7 cellular contexts compared by ENCODE assay signal in genomic region chr21:38505654-38506523, GRCh38. TPM values are rescaled to one million over a fixed set of nuclear protein-coding genes. Genes with fewer than 3 reads are reported as not detected.
A peak's percentile ranks its signal among the peaks of the same experiment; 100 is the strongest.
DNase-seq lines count a peak whose midpoint lies in the region; ATAC-seq and TF ChIP-seq lines count a peak whose summit lies in the region.

No MANE protein-coding gene starts in this region.

- ATAC-seq in Panc1 (peak; percentile 93), HG03439 (IDR thresholded peaks at IDR 0.05; ENCODE audit: unreplicated experiment) (no peak)

- no peaks in the 10 kb centered on the region for H3K27me3 ChIP-seq in Loucy (ENCODE audit: insufficient read depth, low read length, poor library complexity, severe bottlenecking)
- no peaks in the 10 kb centered on the region for H3K27me3 ChIP-seq in Panc1 (ENCODE audit: control insufficient read depth, insufficient read depth, low read length)

- peak; percentile 80 for DNase-seq in GM03348 (ENCODE audit: low spot score)
- peak; percentile 18 for DNase-seq in Panc1 (ENCODE audit: low read depth, low spot score)
- DNase-seq in dermis blood vessel endothelial cell: peak; percentile 93
- peak; percentile 87 to 91 for DNase-seq in lung microvascular endothelial cell (ENCODE audit: low read depth in 2 of 2)
- DNase-seq in activated CD4-positive, alpha-beta T cell treated with anti-CD3 and anti-CD28 coated beads, Interleukin-2, amount 50 U/mL, for 4 hours: no peak

- H3K27ac ChIP-seq in Panc1 (ENCODE audit: low read length): no peak overlapping the region

- no peaks in the 10 kb centered on the region for H4K20me1 ChIP-seq in Loucy (ENCODE audit: insufficient read depth, low read length, poor library complexity, severe bottlenecking)

- H3K4me3 ChIP-seq in Loucy (ENCODE audit: low read length, poor library complexity, severe bottlenecking) (peak overlapping the region; percentile 62), Panc1 (ENCODE audit: low read depth in 2 of 2, low read length in 2 of 2) (no peak overlapping the region)

- intact Hi-C loops in Panc1 (cut with micrococcal nuclease; ENCODE audit: unreplicated experiment): loop anchor here (2.0 to 5.0 kb wide), 2 partner anchors 206 to 633 kb away; no protein-coding TSS in a partner anchor

- peaks cover 6% of the 10 kb centered on the region; the same call in 1 of the 2 replicates for H3K79me2 ChIP-seq in Loucy (ENCODE audit: insufficient read depth, low read length)

- H3K4me2 ChIP-seq in Loucy (ENCODE audit: low read depth, low read length, poor library complexity, severe bottlenecking): peak overlapping the region; percentile 73

- peak overlapping the region; percentile 69 for H2AFZ ChIP-seq in Loucy (ENCODE audit: low read length)

- peaks cover 5% of the 10 kb centered on the region; the same call in 1 of the 2 replicates for H3F3A ChIP-seq in Loucy (ENCODE audit: low read depth)

- no peaks in the 10 kb centered on the region for H3K9me2 ChIP-seq in Loucy (replicated peaks; ENCODE audit: low read depth, low read length)

- CTCF ChIA-PET in Panc1 (lab: Charles Lee): interaction anchor here (0.5 to 1.0 kb wide), 3 partner anchors 156 to 206 kb away, joined by 3 to 10 read pairs (median 3); no protein-coding TSS in a partner anchor

- H3K36me3 ChIP-seq in Loucy (ENCODE audit: insufficient read depth, low read length): no peaks in the 10 kb centered on the region
- no peaks in the 10 kb centered on the region for H3K36me3 ChIP-seq in Panc1 (ENCODE audit: control insufficient read depth, insufficient read depth, low read length)

- H3K9ac ChIP-seq in Loucy (ENCODE audit: low read depth, low read length, poor library complexity, severe bottlenecking): peak overlapping the region; percentile 64

- H3K4me1 ChIP-seq in Loucy (ENCODE audit: insufficient read depth, low read length, poor library complexity, severe bottlenecking): peaks cover 40% of the 10 kb centered on the region
- no peaks in the 10 kb centered on the region for H3K4me1 ChIP-seq in Panc1 (ENCODE audit: control insufficient read depth, insufficient read depth, low read length)

- H3K9me3 ChIP-seq in Loucy (ENCODE audit: insufficient read depth, low read depth, low read length): no peaks in the 10 kb centered on the region
- H3K9me3 ChIP-seq in Panc1 (ENCODE audit: control insufficient read depth, insufficient read depth, low read depth, low read length): no peaks in the 10 kb centered on the region

- POLR2A ChIA-PET in Panc1 (lab: Charles Lee): interaction anchor here (0.5 kb wide), 1 partner anchor 619 kb away, joined by 3 read pairs; no protein-coding TSS in a partner anchor

- BruUV-seq in Panc1 (replicated peaks; lab: Mats Ljungman, UMichigan): no TSS peak

- TF ChIP-seq CTCF in Loucy (conservative IDR thresholded peaks at IDR 0.05; ENCODE audit: low read length) (peak; percentile 74), Panc1 (IDR thresholded peaks at IDR 0.05) (peak; percentile 76)

- in situ Hi-C loops in Panc1 (cut with HindIII; ENCODE audit: low pct_unique_long_range_greater_than_20kb, low sequenced_read_pairs): no loop called here

RNA-seq across cellular contexts. Expression of gene ERG, which starts 7.6 kb away (rescaled TPM):
- total RNA-seq in Panc1 (2021; ENCODE audit: unreplicated experiment) (0.49 TPM), dermis blood vessel endothelial cell (88.8 and 98.8 TPM in 2 replicates), lung microvascular endothelial cell (39.7 and 50.8 TPM in 2 replicates)
- 0.47 TPM for polyA plus RNA-seq in Panc1 (2012; ENCODE audit: insufficient read length)

Comparison
In these comparisons a context has a peak if more than half of its experiments do, and no peak if none do; other contexts are left out.
1. DNase-seq: peak in GM03348 (single experiment), Panc1 (single experiment), dermis blood vessel endothelial cell (single experiment) and lung microvascular endothelial cell (2 of 2); none in activated CD4-positive, alpha-beta T cell treated with anti-CD3 and anti-CD28 coated beads, Interleukin-2, amount 50 U/mL, for 4 hours (0 of 2).
2. RNA of gene ERG, which starts 7.6 kb away (total RNA-seq): 88.8 to 98.8 TPM in dermis blood vessel endothelial cell and 39.7 to 50.8 TPM in lung microvascular endothelial cell; 0.49 TPM in Panc1 (single experiment); every median in the first group is over 10 times any median in the second.